In genomic region chr3:188439080-188439479, GRCh38 we compare ENCODE assay signal across 8 cellular contexts.
A peak's percentile ranks its signal among the peaks of the same experiment; 100 is the strongest.
DNase-seq lines count a peak whose midpoint lies in the region; ATAC-seq, FAIRE-seq and TF ChIP-seq lines count a peak whose summit lies in the region.

No MANE protein-coding gene starts in this region.

- TF ChIP-seq POLR2A in GM12878 (IDR thresholded peaks at IDR 0.05; ENCODE audit: low read depth, low read length) (no peak), spleen (IDR thresholded peaks at IDR 0.05) (no peak)

- H3K27ac ChIP-seq in GM12878 (ENCODE audit: control insufficient read depth, insufficient read depth) (no peak overlapping the region), spleen (peak overlapping the region; percentile 73 to 87 (median 79)), coronary artery (peak overlapping the region in 1 of 2 donors; percentile 46)

- peaks cover 0 to 2% of the 10 kb centered on the region in 2 experiments; a peak in 1 of 4 replicates for H3K27me3 ChIP-seq in GM12878 (replicated peaks in 1 of 2; ENCODE audit: control insufficient read depth in 2 of 2, insufficient read depth in 2 of 2, low read length in 1 of 2)
- H3K27me3 ChIP-seq in spleen (replicated peaks in 1 of 7): no peaks in the 10 kb centered on the region

- RAD21 ChIA-PET in GM12878 (lab: Charles Lee; ENCODE audit: unreplicated experiment): no interaction called here

- 3% methylated on average over 5 of the region's 5 CpGs for WGBS in GM12878 (ENCODE audit: insufficient coverage, insufficient replicate concordance, low lambda C conversion rate, missing lambda C conversion rate)
- 8 to 26% (median 11%) methylated on average over 5 of the region's 5 CpGs for WGBS in spleen, 5 donors

- in situ Hi-C loops in GM12878 (cut with MboI): no loop called here

- H3K9me3 ChIP-seq in GM12878 (replicated peaks; ENCODE audit: control insufficient read depth, insufficient read depth, low read length): no peaks in the 10 kb centered on the region; the same call in 1 of the 3 replicates
- H3K9me3 ChIP-seq in spleen: no peaks in the 10 kb centered on the region

- H3K9ac ChIP-seq in GM12878 (ENCODE audit: control insufficient read depth, insufficient read depth, low read length): no peak overlapping the region

- no peak for TF ChIP-seq CTCF in GM12878 (IDR thresholded peaks at IDR 0.05 in 2 of 3, conservative IDR thresholded peaks at IDR 0.05 in 1 of 3; ENCODE audit: control insufficient read depth in 2 of 3, extremely low read depth in 1 of 3, insufficient read depth in 1 of 3, low read depth in 3 of 3, low read length in 3 of 3)
- TF ChIP-seq CTCF in spleen (IDR thresholded peaks at IDR 0.05 in 8 of 11, conservative IDR thresholded peaks at IDR 0.05 in 3 of 11): no peak
- no peak for TF ChIP-seq CTCF in coronary artery (IDR thresholded peaks at IDR 0.05)

- POLR2A ChIA-PET in GM12878 (lab: Charles Lee): interaction anchor here (1.0 kb wide), 1 partner anchor 18 kb away, joined by 3 read pairs; no protein-coding TSS in a partner anchor

- FAIRE-seq in GM12878 (lab: Jason Lieb, UNC): peak; percentile 77

- DNase-seq in NAMALWA (ENCODE audit: low spot score) (peak; percentile 63), GM12878 (ENCODE audit: low read depth, low spot score) (no peak), spleen (no peak), ureter (ENCODE audit: low spot score) (no peak), posterior cingulate gyrus (no peak), coronary artery (ENCODE audit: low spot score) (no peak)

- intact Hi-C loops in GM12878 (cut with micrococcal nuclease; ENCODE audit: unreplicated experiment): loop anchor here (5.0 kb wide), 1 partner anchor 697 kb away; no protein-coding TSS in a partner anchor
- intact Hi-C loops in spleen (cut with DNase I; ENCODE audit: low total_unique reads): no loop called here
- intact Hi-C loops in posterior cingulate gyrus (cut with DNase I): no loop called here

- H3K4me3 ChIP-seq in GM12878: peak overlapping the region; percentile 32
- H3K4me3 ChIP-seq in spleen: no peak overlapping the region
- no peak overlapping the region for H3K4me3 ChIP-seq in coronary artery

- no peaks in the 10 kb centered on the region for H3K79me2 ChIP-seq in GM12878 (ENCODE audit: control insufficient read depth, insufficient read depth, low read length)

- TF ChIP-seq RAD21 in GM12878 (IDR thresholded peaks at IDR 0.05; ENCODE audit: insufficient read depth, low read depth, low read length): no peak

- no peak overlapping the region for H2AFZ ChIP-seq in GM12878 (ENCODE audit: control insufficient read depth, low read depth, low read length)

- CTCF ChIA-PET in GM12878 (lab: Yijun Ruan, JAX): no interaction called here

- no peaks in the 10 kb centered on the region for H3K36me3 ChIP-seq in GM12878 (ENCODE audit: control insufficient read depth in 2 of 2, insufficient read depth in 2 of 2, low read length in 1 of 2)
- H3K36me3 ChIP-seq in spleen: no peaks in the 10 kb centered on the region

- no peaks in the 10 kb centered on the region for H4K20me1 ChIP-seq in GM12878 (ENCODE audit: control insufficient read depth, insufficient read depth)

- peak; percentile 93 for ATAC-seq in GM18508 (IDR thresholded peaks at IDR 0.05; ENCODE audit: insufficient read depth, unreplicated experiment)
- peak; percentile 95 for ATAC-seq in HG02588 (IDR thresholded peaks at IDR 0.05; ENCODE audit: unreplicated experiment)
- peak; percentile 87 for ATAC-seq in GM12878

- SMC1A ChIA-PET in GM12878 (lab: Charles Lee; ENCODE audit: uncharacterized antibody, unreplicated experiment): no interaction called here

- peak in 1 of 2 experiments; percentile 16; a peak in 1 of 4 replicates for TF ChIP-seq EP300 in GM12878 (IDR thresholded peaks at IDR 0.05; ENCODE audit: borderline replicate concordance in 1 of 2, control insufficient read depth in 1 of 2, low read depth in 2 of 2, low read length in 2 of 2)

- BruUV-seq in GM12878 (replicated peaks; lab: Mats Ljungman, UMichigan): no TSS peak

- no peaks in the 10 kb centered on the region for H3K4me1 ChIP-seq in GM12878 (ENCODE audit: control insufficient read depth, insufficient read depth, low read length)
- H3K4me1 ChIP-seq in spleen: peaks cover 24 to 87% (median 41%) of the 10 kb centered on the region in 6 donors

- no peak overlapping the region for H3K4me2 ChIP-seq in GM12878 (ENCODE audit: control insufficient read depth, insufficient read depth)

TF ChIP-seq in GM12878, 131 proteins besides CTCF, POLR2A, EP300 and RAD21:
- no peak for TF ChIP-seq DPF2 (IDR thresholded peaks at IDR 0.05)
- no peak for TF ChIP-seq BCL11A (IDR thresholded peaks at IDR 0.05; ENCODE audit: low read depth, low read length)
- peak; percentile 83 for TF ChIP-seq MEF2A (IDR thresholded peaks at IDR 0.05; ENCODE audit: insufficient read depth, low read depth, low read length)
- TF ChIP-seq NFIC (IDR thresholded peaks at IDR 0.05; ENCODE audit: low read depth, low read length): peak; percentile 71
- peak; percentile 73 for TF ChIP-seq ATF2 (IDR thresholded peaks at IDR 0.05; ENCODE audit: low read length)
- no peak for TF ChIP-seq CBFB (IDR thresholded peaks at IDR 0.05; ENCODE audit: low read depth)
- no peak for TF ChIP-seq TCF3 (IDR thresholded peaks at IDR 0.05; ENCODE audit: borderline replicate concordance, insufficient read depth, low read depth, low read length)
- peak in 1 of 2 experiments; percentile 39; a peak in 1 of 4 replicates for TF ChIP-seq IKZF2 (IDR thresholded peaks at IDR 0.05)
- 0 out of 2 replicates have a peak, but pooled peaks have one; percentile 9 for TF ChIP-seq GABPA (IDR thresholded peaks at IDR 0.05; ENCODE audit: low read depth)
- TF ChIP-seq IRF4 (IDR thresholded peaks at IDR 0.05; ENCODE audit: low read depth, low read length): no peak
- TF ChIP-seq MEF2B (IDR thresholded peaks at IDR 0.05; ENCODE audit: partially characterized antibody, poor library complexity, severe bottlenecking): peak; percentile 56
- TF ChIP-seq SPI1 (IDR thresholded peaks at IDR 0.05; ENCODE audit: borderline replicate concordance, insufficient read depth, low read depth, low read length): peak; percentile 68
- peak; percentile 72; the same call in 1 of the 2 replicates for TF ChIP-seq RUNX3 (IDR thresholded peaks at IDR 0.05; ENCODE audit: low read length)
- TF ChIP-seq JUNB (IDR thresholded peaks at IDR 0.05): peak; percentile 47; the same call in 1 of the 2 replicates
- peak in 1 of 2 experiments; percentile 81; a peak in 2 of 4 replicates for TF ChIP-seq ETV6 (conservative IDR thresholded peaks at IDR 0.05 in 1 of 2, IDR thresholded peaks at IDR 0.05 in 1 of 2; ENCODE audit: borderline replicate concordance in 1 of 2, low read depth in 1 of 2)
